Comparison of ENCODE assay signal across 1 cellular context in genomic region chr12:48969847-48970701, GRCh38.
A peak's percentile ranks its signal among the peaks of the same experiment; 100 is the strongest.
TF ChIP-seq lines count a peak whose summit lies in the region.

No MANE protein-coding gene starts in this region.

TF ChIP-seq in HepG2, 621 proteins besides CTCF, POLR2A, EP300 and RAD21 (continues in another document):
- TF ChIP-seq SRSF1 (optimal IDR thresholded peaks at IDR 0.05; ENCODE audit: low read depth, low read length) (no peak), ZFP36L1 (CRISPR knock-in tag; IDR thresholded peaks at IDR 0.05) (no peak), ZNF850 (CRISPR knock-in tag; conservative IDR thresholded peaks at IDR 0.05) (0 out of 2 replicates have a peak, but pooled peaks have one; percentile 45), MYC (CRISPR knock-in tag; IDR thresholded peaks at IDR 0.05; ENCODE audit: borderline replicate concordance) (0 out of 2 replicates have a peak, but pooled peaks have one; percentile 14), ARID4A (CRISPR knock-in tag; IDR thresholded peaks at IDR 0.05; ENCODE audit: borderline replicate concordance) (0 out of 2 replicates have a peak, but pooled peaks have one; percentile 22), ZNF530 (CRISPR knock-in tag; IDR thresholded peaks at IDR 0.05; ENCODE audit: low read depth) (no peak), HNRNPUL1 (IDR thresholded peaks at IDR 0.05; ENCODE audit: low read depth, low read length) (no peak), ZSCAN9 (CRISPR knock-in tag; IDR thresholded peaks at IDR 0.05; ENCODE audit: borderline replicate concordance) (no peak), KAT2B (IDR thresholded peaks at IDR 0.05; ENCODE audit: borderline replicate concordance, low read depth, low read length) (no peak), CC2D1A (CRISPR knock-in tag; IDR thresholded peaks at IDR 0.05) (no peak), ZNF710 (CRISPR knock-in tag; IDR thresholded peaks at IDR 0.05; ENCODE audit: borderline replicate concordance) (no peak), CBX2 (IDR thresholded peaks at IDR 0.05; ENCODE audit: low read depth, low read length) (no peak), CBX2 (CRISPR knock-in tag; IDR thresholded peaks at IDR 0.05; ENCODE audit: low read depth) (no peak), HOXD1 (CRISPR knock-in tag; IDR thresholded peaks at IDR 0.05) (no peak), SMAD9 (CRISPR knock-in tag; IDR thresholded peaks at IDR 0.05) (no peak), LCORL (IDR thresholded peaks at IDR 0.05) (no peak), LCORL (CRISPR knock-in tag; IDR thresholded peaks at IDR 0.05) (no peak), REXO4 (CRISPR knock-in tag; IDR thresholded peaks at IDR 0.05; ENCODE audit: borderline replicate concordance) (no peak), RBM39 (IDR thresholded peaks at IDR 0.05; ENCODE audit: low read depth, low read length, poor library complexity, severe bottlenecking) (no peak), ZNF761 (CRISPR knock-in tag; conservative IDR thresholded peaks at IDR 0.05) (no peak), ZNF550 (CRISPR knock-in tag; IDR thresholded peaks at IDR 0.05; ENCODE audit: borderline replicate concordance) (no peak), ZNF639 (CRISPR knock-in tag; conservative IDR thresholded peaks at IDR 0.05) (no peak), ZNF724P (CRISPR knock-in tag; IDR thresholded peaks at IDR 0.05; ENCODE audit: borderline replicate concordance) (no peak), YEATS2 (CRISPR knock-in tag; IDR thresholded peaks at IDR 0.05; ENCODE audit: borderline replicate concordance) (no peak), ARHGAP35 (CRISPR knock-in tag; IDR thresholded peaks at IDR 0.05; ENCODE audit: borderline replicate concordance) (no peak), MXD4 (CRISPR knock-in tag; IDR thresholded peaks at IDR 0.05) (no peak), TEAD3 (CRISPR knock-in tag; optimal IDR thresholded peaks at IDR 0.05; ENCODE audit: borderline replicate concordance) (no peak), E2F2 (CRISPR knock-in tag; IDR thresholded peaks at IDR 0.05; ENCODE audit: borderline replicate concordance) (no peak), ZBTB2 (CRISPR knock-in tag; IDR thresholded peaks at IDR 0.05; ENCODE audit: low read depth) (no peak), ZNF614 (CRISPR knock-in tag; IDR thresholded peaks at IDR 0.05; ENCODE audit: borderline replicate concordance) (no peak), MTA1 (CRISPR knock-in tag; IDR thresholded peaks at IDR 0.05; ENCODE audit: borderline replicate concordance) (peak; percentile 56; the same call in 1 of the 2 replicates), ZNF749 (CRISPR knock-in tag; IDR thresholded peaks at IDR 0.05; ENCODE audit: borderline replicate concordance) (no peak)
- TF ChIP-seq, protein P1, sequence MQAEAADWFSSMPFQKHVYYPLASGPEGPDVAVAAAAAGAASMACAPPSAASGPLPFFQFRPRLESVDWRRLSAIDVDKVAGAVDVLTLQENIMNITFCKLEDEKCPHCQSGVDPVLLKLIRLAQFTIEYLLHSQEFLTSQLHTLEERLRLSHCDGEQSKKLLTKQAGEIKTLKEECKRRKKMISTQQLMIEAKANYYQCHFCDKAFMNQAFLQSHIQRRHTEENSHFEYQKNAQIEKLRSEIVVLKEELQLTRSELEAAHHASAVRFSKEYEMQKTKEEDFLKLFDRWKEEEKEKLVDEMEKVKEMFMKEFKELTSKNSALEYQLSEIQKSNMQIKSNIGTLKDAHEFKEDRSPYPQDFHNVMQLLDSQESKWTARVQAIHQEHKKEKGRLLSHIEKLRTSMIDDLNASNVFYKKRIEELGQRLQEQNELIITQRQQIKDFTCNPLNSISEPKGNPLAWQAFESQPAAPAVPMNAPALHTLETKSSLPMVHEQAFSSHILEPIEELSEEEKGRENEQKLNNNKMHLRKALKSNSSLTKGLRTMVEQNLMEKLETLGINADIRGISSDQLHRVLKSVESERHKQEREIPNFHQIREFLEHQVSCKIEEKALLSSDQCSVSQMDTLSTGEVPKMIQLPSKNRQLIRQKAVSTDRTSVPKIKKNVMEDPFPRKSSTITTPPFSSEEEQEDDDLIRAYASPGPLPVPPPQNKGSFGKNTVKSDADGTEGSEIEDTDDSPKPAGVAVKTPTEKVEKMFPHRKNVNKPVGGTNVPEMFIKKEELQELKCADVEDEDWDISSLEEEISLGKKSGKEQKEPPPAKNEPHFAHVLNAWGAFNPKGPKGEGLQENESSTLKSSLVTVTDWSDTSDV (CRISPR knock-in tag; IDR thresholded peaks at IDR 0.05), result no peak
- TF ChIP-seq, protein P2, sequence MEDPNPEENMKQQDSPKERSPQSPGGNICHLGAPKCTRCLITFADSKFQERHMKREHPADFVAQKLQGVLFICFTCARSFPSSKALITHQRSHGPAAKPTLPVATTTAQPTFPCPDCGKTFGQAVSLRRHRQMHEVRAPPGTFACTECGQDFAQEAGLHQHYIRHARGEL (CRISPR knock-in tag; IDR thresholded peaks at IDR 0.05), result 0 out of 2 replicates have a peak, but pooled peaks have one; percentile 38
- TF ChIP-seq, protein P3, sequence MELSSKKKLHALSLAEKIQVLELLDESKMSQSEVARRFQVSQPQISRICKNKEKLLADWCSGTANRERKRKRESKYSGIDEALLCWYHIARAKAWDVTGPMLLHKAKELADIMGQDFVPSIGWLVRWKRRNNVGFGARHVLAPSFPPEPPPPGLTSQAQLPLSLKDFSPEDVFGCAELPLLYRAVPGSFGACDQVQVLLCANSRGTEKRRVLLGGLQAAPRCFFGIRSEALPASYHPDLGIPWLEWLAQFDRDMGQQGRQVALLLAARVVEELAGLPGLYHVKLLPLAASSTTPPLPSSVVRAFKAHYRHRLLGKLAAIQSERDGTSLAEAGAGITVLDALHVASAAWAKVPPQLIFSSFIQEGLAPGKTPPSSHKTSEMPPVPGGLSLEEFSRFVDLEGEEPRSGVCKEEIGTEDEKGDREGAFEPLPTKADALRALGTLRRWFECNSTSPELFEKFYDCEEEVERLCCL (CRISPR knock-in tag; IDR thresholded peaks at IDR 0.05; ENCODE audit: borderline replicate concordance), result no peak
- TF ChIP-seq, protein P4, sequence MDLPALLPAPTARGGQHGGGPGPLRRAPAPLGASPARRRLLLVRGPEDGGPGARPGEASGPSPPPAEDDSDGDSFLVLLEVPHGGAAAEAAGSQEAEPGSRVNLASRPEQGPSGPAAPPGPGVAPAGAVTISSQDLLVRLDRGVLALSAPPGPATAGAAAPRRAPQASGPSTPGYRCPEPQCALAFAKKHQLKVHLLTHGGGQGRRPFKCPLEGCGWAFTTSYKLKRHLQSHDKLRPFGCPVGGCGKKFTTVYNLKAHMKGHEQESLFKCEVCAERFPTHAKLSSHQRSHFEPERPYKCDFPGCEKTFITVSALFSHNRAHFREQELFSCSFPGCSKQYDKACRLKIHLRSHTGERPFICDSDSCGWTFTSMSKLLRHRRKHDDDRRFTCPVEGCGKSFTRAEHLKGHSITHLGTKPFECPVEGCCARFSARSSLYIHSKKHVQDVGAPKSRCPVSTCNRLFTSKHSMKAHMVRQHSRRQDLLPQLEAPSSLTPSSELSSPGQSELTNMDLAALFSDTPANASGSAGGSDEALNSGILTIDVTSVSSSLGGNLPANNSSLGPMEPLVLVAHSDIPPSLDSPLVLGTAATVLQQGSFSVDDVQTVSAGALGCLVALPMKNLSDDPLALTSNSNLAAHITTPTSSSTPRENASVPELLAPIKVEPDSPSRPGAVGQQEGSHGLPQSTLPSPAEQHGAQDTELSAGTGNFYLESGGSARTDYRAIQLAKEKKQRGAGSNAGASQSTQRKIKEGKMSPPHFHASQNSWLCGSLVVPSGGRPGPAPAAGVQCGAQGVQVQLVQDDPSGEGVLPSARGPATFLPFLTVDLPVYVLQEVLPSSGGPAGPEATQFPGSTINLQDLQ (CRISPR knock-in tag; IDR thresholded peaks at IDR 0.05), result no peak
- TF ChIP-seq, protein P5, sequence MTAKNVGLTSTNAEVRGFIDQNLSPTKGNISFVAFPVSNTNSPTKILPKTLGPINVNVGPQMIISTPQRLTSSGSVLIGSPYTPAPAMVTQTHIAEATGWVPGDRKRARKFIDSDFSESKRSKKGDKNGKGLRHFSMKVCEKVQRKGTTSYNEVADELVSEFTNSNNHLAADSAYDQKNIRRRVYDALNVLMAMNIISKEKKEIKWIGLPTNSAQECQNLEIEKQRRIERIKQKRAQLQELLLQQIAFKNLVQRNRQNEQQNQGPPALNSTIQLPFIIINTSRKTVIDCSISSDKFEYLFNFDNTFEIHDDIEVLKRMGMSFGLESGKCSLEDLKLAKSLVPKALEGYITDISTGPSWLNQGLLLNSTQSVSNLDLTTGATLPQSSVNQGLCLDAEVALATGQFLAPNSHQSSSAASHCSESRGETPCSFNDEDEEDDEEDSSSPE (CRISPR knock-in tag; IDR thresholded peaks at IDR 0.05), result peak; percentile 48; the same call in 1 of the 2 replicates
